16 cellular contexts compared by ENCODE assay signal in the genomic region with DNA sequence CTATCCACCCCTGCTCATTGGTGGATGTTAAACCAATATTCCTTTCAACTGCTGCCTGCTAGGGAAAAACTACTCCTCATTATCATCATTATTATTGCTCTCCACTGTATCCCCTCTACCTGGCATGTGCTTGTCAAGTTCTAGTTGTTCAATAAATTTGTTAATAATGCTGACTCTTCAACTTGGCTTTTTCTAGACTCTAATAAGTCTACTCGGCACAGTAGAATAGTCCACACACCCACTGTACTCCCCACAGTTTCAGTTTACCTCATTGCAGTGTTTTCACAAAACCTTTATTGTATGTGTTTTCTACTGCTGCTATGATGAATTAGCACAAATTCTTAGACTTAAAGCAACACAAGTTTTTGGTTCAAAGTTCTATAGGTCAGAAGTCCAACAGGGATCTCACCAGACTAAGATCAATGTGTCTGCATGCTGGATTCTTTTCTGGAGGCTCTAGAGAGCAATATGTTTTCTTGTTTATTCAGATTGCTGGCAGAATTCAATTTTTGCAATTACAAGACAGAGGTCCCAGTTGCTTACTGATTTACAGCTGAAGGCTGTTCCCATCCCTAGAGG. TPM values are rescaled to one million over a fixed set of nuclear protein-coding genes. Genes with fewer than 3 reads are reported as not detected.
DNase-seq lines count a peak whose midpoint lies in the region; ATAC-seq, FAIRE-seq and TF ChIP-seq lines count a peak whose summit lies in the region.
"Had no signal": no experiment of that assay in that cellular context is flagged by ENCODE, and none has a peak within 500 bp of the region (broad histone marks: within the 10 kb centered on the region; RNA-seq: fewer than 3 reads in every experiment).

No MANE protein-coding gene starts in this region.

- H3K4me2 ChIP-seq in BLaER1 (peak overlapping the region; percentile 57), astrocyte (ENCODE audit: low read length) (no peak overlapping the region)
- H3K4me2 ChIP-seq: SK-N-SH had no signal

- POLR2A ChIA-PET in activated CD4-positive, alpha-beta T cell treated with anti-CD3 and anti-CD28 coated beads for 36 hours (lab: Charles Lee), result no interaction called here

- H3K36me3 Mint-ChIP-seq in astrocyte (ENCODE audit: low read depth, unreplicated experiment), result peaks cover 27% of the 10 kb centered on the region
- peaks cover 47% of the 10 kb centered on the region for H3K36me3 Mint-ChIP-seq in activated CD4-positive, alpha-beta T cell treated with anti-CD3 and anti-CD28 coated beads for 36 hours (ENCODE audit: low read depth)

- intact Hi-C loops in activated CD4-positive, alpha-beta T cell treated with anti-CD3 and anti-CD28 coated beads for 36 hours (cut with DNase I, micrococcal nuclease), result no loop called here

- peaks cover 56% of the 10 kb centered on the region for H3K36me3 ChIP-seq in BLaER1
- no peaks in the 10 kb centered on the region for H3K36me3 ChIP-seq in astrocyte (ENCODE audit: insufficient read depth, low read length)
- H3K36me3 ChIP-seq: HAP-1 had no signal

- no peak overlapping the region for H3K27ac Mint-ChIP-seq in astrocyte (ENCODE audit: unreplicated experiment)
- H3K27ac Mint-ChIP-seq in activated CD4-positive, alpha-beta T cell treated with anti-CD3 and anti-CD28 coated beads for 36 hours, result no peak overlapping the region

- H3K9me3 ChIP-seq in BLaER1 (peaks cover 32% of the 10 kb centered on the region), astrocyte (ENCODE audit: insufficient read depth, low read depth, low read length) (no peaks in the 10 kb centered on the region)
- H3K9me3 ChIP-seq: SK-N-SH had no signal

- no peak overlapping the region for H2AFZ ChIP-seq in astrocyte (ENCODE audit: low read depth, low read length)

- no peak for TF ChIP-seq CTCF in astrocyte (IDR thresholded peaks at IDR 0.05; ENCODE audit: insufficient read depth, low read depth, low read length)

- H4K20me1 ChIP-seq in BLaER1 (peaks cover 7% of the 10 kb centered on the region; the same call in 1 of the 2 replicates), astrocyte (ENCODE audit: insufficient read depth, low read length) (no peaks in the 10 kb centered on the region)

- H3K4me3 Mint-ChIP-seq in astrocyte (ENCODE audit: unreplicated experiment), result peak overlapping the region; percentile 22
- H3K4me3 Mint-ChIP-seq in activated CD4-positive, alpha-beta T cell treated with anti-CD3 and anti-CD28 coated beads for 36 hours, result no peak overlapping the region

- no peak for ATAC-seq in activated CD4-positive, alpha-beta T cell treated with anti-CD3 and anti-CD28 coated beads for 36 hours

- H3K4me1 ChIP-seq in BLaER1 (peaks cover 35% of the 10 kb centered on the region), astrocyte (ENCODE audit: insufficient read depth, low read length) (peaks cover 5% of the 10 kb centered on the region)
- H3K4me1 ChIP-seq: HAP-1, Peyer's patch had no signal

- FAIRE-seq in astrocyte (lab: Jason Lieb, UNC), result no peak

- H3K4me3 ChIP-seq in BLaER1, result no peak overlapping the region
- H3K4me3 ChIP-seq in astrocyte (ENCODE audit: insufficient read depth, low read depth, low read length), result no peak overlapping the region
- H3K4me3 ChIP-seq: HAP-1, Peyer's patch had no signal

- CTCF ChIA-PET in activated CD4-positive, alpha-beta T cell treated with anti-CD3 and anti-CD28 coated beads for 36 hours (lab: Charles Lee), result no interaction called here

- H3K4me1 Mint-ChIP-seq in astrocyte (ENCODE audit: low read depth, unreplicated experiment), result peaks cover 2% of the 10 kb centered on the region
- peaks cover 2% of the 10 kb centered on the region for H3K4me1 Mint-ChIP-seq in activated CD4-positive, alpha-beta T cell treated with anti-CD3 and anti-CD28 coated beads for 36 hours

- H3K27me3 ChIP-seq in BLaER1 (no peaks in the 10 kb centered on the region), astrocyte (ENCODE audit: insufficient read depth, low read length) (no peaks in the 10 kb centered on the region)
- H3K27me3 ChIP-seq: Peyer's patch had no signal

- H3K9me3 Mint-ChIP-seq in astrocyte (ENCODE audit: unreplicated experiment), result peaks cover 12% of the 10 kb centered on the region
- H3K9me3 Mint-ChIP-seq in activated CD4-positive, alpha-beta T cell treated with anti-CD3 and anti-CD28 coated beads for 36 hours (ENCODE audit: low read depth), result peaks cover 16% of the 10 kb centered on the region

- DNase-seq in astrocyte (ENCODE audit: low read depth) (no peak), islet precursor cell (no peak)
- DNase-seq in activated CD4-positive, alpha-beta T cell treated with anti-CD3 and anti-CD28 coated beads for 36 hours, result no peak
- DNase-seq: ACHN; CD4-positive, alpha-beta memory T cell; GF-D8; NCI-H1417; NCI-H2029; NCI-H2171 treated with DMSO at 0.1 percent for 48 hours; NCI-H774; Peyer's patch; Right ventricle myocardium superior; SK-N-SH had no signal

- no peaks in the 10 kb centered on the region for H3K79me2 ChIP-seq in astrocyte (ENCODE audit: insufficient read depth, low read length)

- H3K27ac ChIP-seq in BLaER1, result no peak overlapping the region
- no peak overlapping the region for H3K27ac ChIP-seq in astrocyte (ENCODE audit: low read depth, low read length)

- H3K9ac ChIP-seq in BLaER1 (no peak overlapping the region), astrocyte (ENCODE audit: low read length) (no peak overlapping the region)
- H3K9ac ChIP-seq: SK-N-SH had no signal

- no peaks in the 10 kb centered on the region for H3K27me3 Mint-ChIP-seq in astrocyte (ENCODE audit: low read depth, unreplicated experiment)
- H3K27me3 Mint-ChIP-seq in activated CD4-positive, alpha-beta T cell treated with anti-CD3 and anti-CD28 coated beads for 36 hours, result no peaks in the 10 kb centered on the region
- H3K27me3 Mint-ChIP-seq: CD4-positive, alpha-beta memory T cell; IgD-negative memory B cell had no signal

RNA-seq across cellular contexts. Expression of gene BTN3A1, which starts 13.1 kb away (rescaled TPM):
- 22.2 and 29.9 TPM in 2 replicates for total RNA-seq in astrocyte
- total RNA-seq in activated CD4-positive, alpha-beta T cell treated with anti-CD3 and anti-CD28 coated beads for 36 hours, result 10 to 100 TPM; 31.4 to 33.2 TPM

RNA-seq across cellular contexts. Expression of gene BTN3A3, which starts 25.2 kb away (rescaled TPM):
- 4.7 and 6.2 TPM in 2 replicates for total RNA-seq in astrocyte
- total RNA-seq in activated CD4-positive, alpha-beta T cell treated with anti-CD3 and anti-CD28 coated beads for 36 hours, result 10 to 100 TPM; 33.3 to 34.1 TPM

RNA-seq across cellular contexts. Expression of gene BTN2A2, which starts 32.2 kb away (rescaled TPM):
- total RNA-seq in astrocyte, result 19.9 and 25.1 TPM in 2 replicates
- total RNA-seq in activated CD4-positive, alpha-beta T cell treated with anti-CD3 and anti-CD28 coated beads for 36 hours, result 10 to 100 TPM; 13.6 to 14.7 TPM

RNA-seq across cellular contexts. Expression of gene BTN2A1, which starts 42.6 kb away (rescaled TPM):
- total RNA-seq in astrocyte, result 50.4 and 51.5 TPM in 2 replicates
- total RNA-seq in activated CD4-positive, alpha-beta T cell treated with anti-CD3 and anti-CD28 coated beads for 36 hours, result 10 to 100 TPM; 17.3 to 17.5 TPM

RNA-seq across cellular contexts. Expression of gene BTN3A2, which starts 50.1 kb away (rescaled TPM):
- total RNA-seq in astrocyte, result 31.7 and 34.1 TPM in 2 replicates
- 10 to 100 TPM; 62.5 to 62.8 TPM for total RNA-seq in activated CD4-positive, alpha-beta T cell treated with anti-CD3 and anti-CD28 coated beads for 36 hours
